ENCODE assay signal across 18 cellular contexts in the genomic region with DNA sequence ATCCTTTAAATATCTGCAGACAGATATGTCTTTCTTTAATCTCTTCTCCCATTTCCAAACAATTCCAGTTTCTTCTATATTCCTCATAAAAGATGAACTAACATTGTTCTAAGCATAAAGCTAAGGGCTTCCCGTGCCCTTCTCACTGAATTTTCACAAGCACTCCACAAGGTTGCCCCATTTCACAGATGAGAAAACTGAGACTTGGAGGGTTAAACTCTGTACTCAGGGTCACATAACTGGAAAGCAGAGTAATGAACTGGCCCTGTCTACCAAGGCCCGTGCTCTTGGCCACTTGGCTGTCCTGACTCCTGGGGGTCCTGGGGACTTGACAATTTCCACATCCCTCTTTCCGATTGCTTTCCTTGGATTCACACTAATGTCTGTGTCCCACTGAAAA. TPM values are rescaled to one million over a fixed set of nuclear protein-coding genes. Genes with fewer than 3 reads are reported as not detected.
DNase-seq lines count a peak whose midpoint lies in the region; ATAC-seq, FAIRE-seq and TF ChIP-seq lines count a peak whose summit lies in the region.
"Had no signal": no experiment of that assay in that cellular context is flagged by ENCODE, and none has a peak within 500 bp of the region (broad histone marks: within the 10 kb centered on the region; RNA-seq: fewer than 3 reads in every experiment).

No MANE protein-coding gene starts in this region.

- TF ChIP-seq CTCF in left ventricle myocardium inferior (IDR thresholded peaks at IDR 0.05; ENCODE audit: borderline replicate concordance) = no peak
- TF ChIP-seq CTCF in heart right ventricle (IDR thresholded peaks at IDR 0.05) = no peak
- TF ChIP-seq CTCF in dorsolateral prefrontal cortex (IDR thresholded peaks at IDR 0.05 in 54 of 56, conservative IDR thresholded peaks at IDR 0.05 in 2 of 56; ENCODE audit: low read depth in 1 of 56, partially characterized antibody in 56 of 56) = no peak
- TF ChIP-seq CTCF in esophagus squamous epithelium (IDR thresholded peaks at IDR 0.05) = no peak
- no peak for TF ChIP-seq CTCF in pancreas (IDR thresholded peaks at IDR 0.05)

- no peak overlapping the region for H2BK12ac ChIP-seq in trophoblast cell (ENCODE audit: low read length)

- no peak overlapping the region for H2AFZ ChIP-seq in trophoblast cell (ENCODE audit: insufficient read depth, low read length, poor library complexity)
- H2AFZ ChIP-seq: GM23338 had no signal

- H3K4me2 ChIP-seq in trophoblast cell (ENCODE audit: low read length) = no peak overlapping the region
- H3K4me2 ChIP-seq: BLaER1, GM23338 had no signal

- WGBS in heart right ventricle, 2 donors = 73 to 74% methylated on average over 3 of the region's 3 CpGs
- no CpG with 5 or more reads among the region's 3 CpGs for WGBS in trophoblast cell (ENCODE audit: extremely low coverage, insufficient coverage, insufficient read length)
- 69 to 76% methylated on average over 2 to 3 of the region's 3 CpGs for WGBS in esophagus squamous epithelium, 2 donors
- WGBS in pancreas, 2 donors = 84 to 87% methylated on average over 3 of the region's 3 CpGs

- H3K79me2 ChIP-seq in trophoblast cell (ENCODE audit: control insufficient read depth, insufficient read depth, low read length, poor library complexity) = no peaks in the 10 kb centered on the region

- DNase-seq in left ventricle myocardium inferior = no peak
- no peak for DNase-seq in heart right ventricle
- DNase-seq in dorsolateral prefrontal cortex = no peak
- DNase-seq in trophoblast cell = no peak
- no peak for DNase-seq in esophagus squamous epithelium (lab: John Stamatoyannopoulos, UW)
- DNase-seq in stimulated activated CD4-positive, alpha-beta T cell treated with anti-CD3 and anti-CD28 coated beads, Interleukin-12 subunit alpha, Interleukin-12 subunit beta, amount 100 ng/mL, for 4 hours = no peak
- no peak for DNase-seq in pancreas
- DNase-seq: activated CD4-positive, alpha-beta T cell treated with anti-CD3 and anti-CD28 coated beads, Interleukin-2, amount 50 U/mL, for 48 hours; activated naive CD4-positive, alpha-beta T cell treated with Interleukin-2 at 50 U/mL for 16 hours; natural killer cell; NCI-H446; NCI-H82; upper lobe of left lung had no signal

- H3K14ac ChIP-seq in trophoblast cell (ENCODE audit: low read length) = no peak overlapping the region

- FAIRE-seq in pancreas (lab: Jason Lieb, UNC) = no peak
- FAIRE-seq: GM12878 had no signal

- H3K4me1 ChIP-seq in left ventricle myocardium inferior (peaks cover 100% of the 10 kb centered on the region), heart right ventricle (peaks cover 36 to 99% (median 69%) of the 10 kb centered on the region in 9 donors), trophoblast cell (ENCODE audit: control insufficient read depth in 1 of 2, insufficient read depth in 2 of 2, low read length in 2 of 2) (no peaks in the 10 kb centered on the region), esophagus squamous epithelium (peaks cover 10 to 64% (median 35%) of the 10 kb centered on the region in 3 donors), pancreas (peaks cover 0 to 26% (median 18%) of the 10 kb centered on the region in 3 donors)

- no peak overlapping the region for H3K9ac ChIP-seq in trophoblast cell (ENCODE audit: low read length)
- H3K9ac ChIP-seq: BLaER1 had no signal

- H4K12ac ChIP-seq in trophoblast cell (ENCODE audit: low read depth, low read length) = no peak overlapping the region

- no peak overlapping the region for H2BK5ac ChIP-seq in trophoblast cell (ENCODE audit: low read depth, low read length, poor library complexity)

- intact Hi-C loops in left ventricle myocardium inferior (cut with micrococcal nuclease) = no loop called here
- intact Hi-C loops in heart right ventricle (cut with DNase I) = no loop called here
- intact Hi-C loops in dorsolateral prefrontal cortex (cut with DNase I) = loop anchor here in 1 of 2 donors (2.0 kb wide), 1 partner anchor 30 kb away; no protein-coding TSS in a partner anchor
- intact Hi-C loops in esophagus squamous epithelium (cut with DNase I) = no loop called here
- intact Hi-C loops in pancreas (cut with DNase I) = no loop called here

- peak overlapping the region; percentile 74 for H3K27ac ChIP-seq in left ventricle myocardium inferior (replicated peaks)
- peak overlapping the region in 4 of 10 donors; percentile 16 to 50 (median 40) for H3K27ac ChIP-seq in heart right ventricle
- H3K27ac ChIP-seq in dorsolateral prefrontal cortex = peak overlapping the region in 43 of 59 donors; percentile 1 to 77 (median 57)
- H3K27ac ChIP-seq in trophoblast cell (ENCODE audit: low read depth, low read length) = no peak overlapping the region
- H3K27ac ChIP-seq in esophagus squamous epithelium = peak overlapping the region in 1 of 4 donors; percentile 7
- H3K27ac ChIP-seq in pancreas = no peak overlapping the region
- H3K27ac ChIP-seq: BLaER1 had no signal

- H2BK120ac ChIP-seq in trophoblast cell (ENCODE audit: insufficient read depth, low read length, poor library complexity) = no peak overlapping the region

- no peak for TF ChIP-seq POLR2A in esophagus squamous epithelium (IDR thresholded peaks at IDR 0.05)

- no peak overlapping the region for H2AK5ac ChIP-seq in trophoblast cell (ENCODE audit: low read length)

- no peak overlapping the region for H4K91ac ChIP-seq in trophoblast cell (ENCODE audit: low read depth, low read length)

- H4K8ac ChIP-seq in trophoblast cell (ENCODE audit: low read depth, low read length) = no peak overlapping the region

- peak overlapping the region; percentile 2 for H3K4me3 ChIP-seq in left ventricle myocardium inferior
- no peak overlapping the region for H3K4me3 ChIP-seq in heart right ventricle
- H3K4me3 ChIP-seq in dorsolateral prefrontal cortex = no peak overlapping the region
- H3K4me3 ChIP-seq in trophoblast cell (ENCODE audit: low read depth, low read length) = no peak overlapping the region
- H3K4me3 ChIP-seq in esophagus squamous epithelium = no peak overlapping the region
- H3K4me3 ChIP-seq in pancreas = no peak overlapping the region
- H3K4me3 ChIP-seq: BLaER1, GM12878, GM23338, heart left ventricle, upper lobe of left lung had no signal

- ATAC-seq in heart right ventricle (no peak), GM21390 (IDR thresholded peaks at IDR 0.05; ENCODE audit: unreplicated experiment) (no peak), pancreas (no peak)
- ATAC-seq: GM12878, natural killer cell had no signal

- H3K27me3 ChIP-seq in left ventricle myocardium inferior (ENCODE audit: low read depth) (no peaks in the 10 kb centered on the region), heart right ventricle (no peaks in the 10 kb centered on the region), dorsolateral prefrontal cortex (no peaks in the 10 kb centered on the region), trophoblast cell (ENCODE audit: insufficient read depth, low read length) (no peaks in the 10 kb centered on the region), esophagus squamous epithelium (no peaks in the 10 kb centered on the region), pancreas (no peaks in the 10 kb centered on the region)
- H3K27me3 ChIP-seq: BLaER1, heart left ventricle, upper lobe of left lung had no signal

- peak overlapping the region; percentile 5 for H3K23ac ChIP-seq in trophoblast cell (ENCODE audit: low read length)

- H3K9me3 ChIP-seq in left ventricle myocardium inferior (replicated peaks) (no peaks in the 10 kb centered on the region), heart right ventricle (no peaks in the 10 kb centered on the region), trophoblast cell (ENCODE audit: insufficient read depth, low read depth, low read length) (no peaks in the 10 kb centered on the region), esophagus squamous epithelium (no peaks in the 10 kb centered on the region), pancreas (no peaks in the 10 kb centered on the region)
- H3K9me3 ChIP-seq: BLaER1, heart left ventricle, upper lobe of left lung had no signal

- H3K36me3 ChIP-seq in left ventricle myocardium inferior (peaks cover 33% of the 10 kb centered on the region), heart right ventricle (peaks cover 0 to 36% (median 16%) of the 10 kb centered on the region in 9 donors), trophoblast cell (ENCODE audit: control insufficient read depth in 1 of 2, insufficient read depth in 2 of 2, low read length in 2 of 2) (no peaks in the 10 kb centered on the region), esophagus squamous epithelium (peaks cover 0 to 38% (median 0%) of the 10 kb centered on the region in 3 donors), pancreas (peaks cover 5 to 35% (median 9%) of the 10 kb centered on the region in 3 donors)

- no peaks in the 10 kb centered on the region for H3K79me1 ChIP-seq in trophoblast cell (ENCODE audit: low read length)

- H3K18ac ChIP-seq in trophoblast cell (ENCODE audit: low read length) = no peak overlapping the region

- H3K4ac ChIP-seq in trophoblast cell (ENCODE audit: low read depth, low read length) = no peak overlapping the region

RNA-seq across cellular contexts. Expression of gene KLF9, which starts 25.3 kb away (rescaled TPM):
- total RNA-seq in left ventricle myocardium inferior (52.8 TPM), heart right ventricle (10 to 100 TPM; 27.3 to 67.4 (median 41.1) TPM), dorsolateral prefrontal cortex (10 to 100 TPM; 38.3 to 97.2 (median 59.3) TPM), esophagus squamous epithelium (10 to 100 TPM; 13.7 to 71.0 (median 17.3) TPM), pancreas (10 to 100 TPM in 5 of 6 donors, 1 to 10 TPM in 1; 8.4 to 32.8 (median 18.1) TPM)
- polyA plus RNA-seq in heart right ventricle (10 to 100 TPM; 27.7 to 31.9 TPM), pancreas (10 to 100 TPM in 1 of 2 donors, 1 to 10 TPM in 1; 9.0 to 16.2 TPM)
- 0.15 TPM in 2 replicates for polyA plus RNA-seq in trophoblast cell (2013)

Comparison
In these comparisons a context has a peak if more than half of its experiments do, and no peak if none do; other contexts are left out.
1. H3K27ac ChIP-seq: peak in left ventricle myocardium inferior (single experiment) and dorsolateral prefrontal cortex (43 of 59); none in trophoblast cell (single experiment) and pancreas (0 of 4).